In genomic region chr22:23278883-23279675, GRCh38 we compare ENCODE assay signal across 10 cellular contexts.
DNase-seq lines count a peak whose midpoint lies in the region; ATAC-seq and TF ChIP-seq lines count a peak whose summit lies in the region.
"Had no signal": no experiment of that assay in that cellular context is flagged by ENCODE, and none has a peak within 500 bp of the region (broad histone marks: within the 10 kb centered on the region; RNA-seq: fewer than 3 reads in every experiment).

No MANE protein-coding gene starts in this region.

- no peak overlapping the region for H3K4me3 Mint-ChIP-seq in nephron progenitor cell

- H3K27ac Mint-ChIP-seq in nephron progenitor cell: no peak overlapping the region

- DNase-seq in AG10803 (ENCODE audit: low read depth) (peak; percentile 31), MG63 (peak; percentile 71), caudate nucleus (lab: John Stamatoyannopoulos, UW) (peak in 24 of 61 donors; percentile 14 to 80 (median 38)), middle frontal gyrus (ENCODE audit: extremely low spot score, low spot score) (peak; percentile 61), islet precursor cell (no peak), nephron progenitor cell (no peak), SIG-M5 treated with dmso at 0.1 percent for 504 hours (lab: John Stamatoyannopoulos, UW; ENCODE audit: unreplicated experiment) (no peak)
- DNase-seq: activated effector memory CD4-positive, alpha-beta T cell treated with Interleukin-2 at 50 U/mL for 16 hours had no signal

- peaks cover 2% of the 10 kb centered on the region for H3K36me3 ChIP-seq in MG63

- H3K36me3 Mint-ChIP-seq in nephron progenitor cell (ENCODE audit: low read depth): peaks cover 13% of the 10 kb centered on the region

- no peak for TF ChIP-seq CTCF in AG10803 (conservative IDR thresholded peaks at IDR 0.05; ENCODE audit: low read length)
- TF ChIP-seq CTCF in nephron progenitor cell (IDR thresholded peaks at IDR 0.05): no peak

- H3K27me3 Mint-ChIP-seq in nephron progenitor cell (ENCODE audit: low read depth, poor library complexity): peaks cover 2% of the 10 kb centered on the region

- H3K27ac ChIP-seq in caudate nucleus (ENCODE audit: low read depth, low read length): peak overlapping the region; percentile 19

- no peak for ATAC-seq in HG02973 (IDR thresholded peaks at IDR 0.05; ENCODE audit: unreplicated experiment)

- no peaks in the 10 kb centered on the region for H3K9me3 Mint-ChIP-seq in nephron progenitor cell

- H3K9me3 ChIP-seq in MG63: no peaks in the 10 kb centered on the region

- no peaks in the 10 kb centered on the region for H3K4me1 Mint-ChIP-seq in nephron progenitor cell

- H3K4me3 ChIP-seq in AG10803 (ENCODE audit: low read length): no peak overlapping the region
- H3K4me3 ChIP-seq in MG63: no peak overlapping the region
- H3K4me3 ChIP-seq: smooth muscle cell had no signal

- no peaks in the 10 kb centered on the region for H3K27me3 ChIP-seq in MG63

Comparison
In these comparisons a context has a peak if more than half of its experiments do, and no peak if none do; other contexts are left out.
1. DNase-seq: peak in AG10803 (single experiment), MG63 (single experiment) and middle frontal gyrus (single experiment); none in islet precursor cell (single experiment), nephron progenitor cell (single experiment) and SIG-M5 treated with dmso at 0.1 percent for 504 hours (single experiment).